In the genomic region with DNA sequence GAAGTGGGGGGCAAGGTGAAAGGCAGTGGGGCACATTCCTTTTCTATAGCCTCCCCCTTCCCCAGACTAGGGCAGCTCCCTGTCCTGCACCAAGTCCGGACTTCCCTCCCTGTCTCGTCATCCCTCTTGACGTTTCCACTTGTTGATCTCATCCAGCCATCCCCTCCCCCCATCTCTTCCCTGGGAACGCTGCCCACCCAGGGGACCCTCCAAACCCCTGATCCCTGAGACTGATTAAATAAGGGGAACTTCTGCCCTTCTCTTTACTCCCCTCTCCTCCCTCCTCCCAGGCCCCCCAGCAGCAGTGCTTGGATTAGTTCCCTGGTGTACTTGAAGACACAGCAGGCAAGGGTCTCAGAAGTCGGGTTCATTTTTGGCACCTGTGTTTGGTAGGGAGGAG, we compare ENCODE assay signal across 23 cellular contexts. TPM values are rescaled to one million over a fixed set of nuclear protein-coding genes. Genes with fewer than 3 reads are reported as not detected.
A peak's percentile ranks its signal among the peaks of the same experiment; 100 is the strongest.
DNase-seq lines count a peak whose midpoint lies in the region; ATAC-seq, FAIRE-seq and TF ChIP-seq lines count a peak whose summit lies in the region.
"Had no signal": no experiment of that assay in that cellular context is flagged by ENCODE, and none has a peak within 500 bp of the region (broad histone marks: within the 10 kb centered on the region; RNA-seq: fewer than 3 reads in every experiment).

No MANE protein-coding gene starts in this region.

- H3K18ac ChIP-seq in H1 (ENCODE audit: extremely low read depth, low read length): peak overlapping the region; percentile 34

- 0 out of 2 replicates have a peak overlapping the region, but pooled peaks have one; percentile 23 for H2BK20ac ChIP-seq in H1 (ENCODE audit: low read length)

- no peak for TF ChIP-seq RAD21 in H1 (IDR thresholded peaks at IDR 0.05 in 1 of 2, conservative IDR thresholded peaks at IDR 0.05 in 1 of 2; ENCODE audit: low read depth in 2 of 2, low read length in 2 of 2)

- 79% methylated on average over 5 of the region's 5 CpGs for WGBS in HUES64
- WGBS in H1 (ENCODE audit: extremely low coverage in 1 of 2, insufficient coverage in 1 of 2, insufficient read length in 1 of 2, insufficient replicate concordance in 2 of 2, low coverage in 1 of 2, low lambda C conversion rate in 2 of 2, missing lambda C conversion rate in 1 of 2), 2 experiments: 71% methylated on average over 5 of the region's 5 CpGs; no CpG with 5 or more reads in 1 of the 2 experiments

- peaks cover 35% of the 10 kb centered on the region for H3K79me1 ChIP-seq in H1 (ENCODE audit: low read depth, low read length)

- peak overlapping the region; percentile 20 for H4K5ac ChIP-seq in H1 (ENCODE audit: insufficient read length, low read depth, low read length)

- H3K27me3 ChIP-seq in GM23338 (ENCODE audit: insufficient read depth) (no peaks in the 10 kb centered on the region), HUES64 (ENCODE audit: insufficient read depth, low read length) (no peaks in the 10 kb centered on the region), H1 (replicated peaks in 1 of 4; ENCODE audit: control insufficient read depth in 3 of 4, extremely low read depth in 1 of 4, insufficient read depth in 3 of 4, low read length in 3 of 4) (no peaks in the 10 kb centered on the region), mucosa of stomach (ENCODE audit: control insufficient read depth, insufficient read depth, low read length) (no peaks in the 10 kb centered on the region), uterus (no peaks in the 10 kb centered on the region)

- H2BK12ac ChIP-seq in H1 (ENCODE audit: low read depth, low read length): peak overlapping the region; percentile 46; the same call in 1 of the 2 replicates

- no peak for DNase-seq in GM23338 (ENCODE audit: low spot score)
- no peak for DNase-seq in H1 (ENCODE audit: low read depth in 1 of 2, low spot score in 2 of 2)
- no peak for DNase-seq in stimulated activated CD4-positive, alpha-beta T cell treated with anti-CD3 and anti-CD28 coated beads, Interleukin-15, amount 100 ng/mL, for 24 hours
- DNase-seq in NOMO-1 treated with dmso at 0.1 percent for 144 hours (lab: John Stamatoyannopoulos, UW; ENCODE audit: unreplicated experiment): no peak
- no peak for DNase-seq in uterus
- DNase-seq in NCI-H526 treated with DMSO at 0.1 percent for 48 hours (lab: John Stamatoyannopoulos, UW): no peak
- DNase-seq: activated CD8-positive, alpha-beta T cell treated with anti-CD3 and anti-CD28 coated beads, Interleukin-2, amount 10 ng/mL, durations not matched to agents 7 days and 5 days; activated naive CD4-positive, alpha-beta T cell; activated T-cell treated with anti-CD3 and anti-CD28 coated beads, Interleukin-2, amount 50 U/mL, for 24 hours; mammary epithelial cell; MM.1S; natural killer cell; psoas muscle; T-helper 9 cell had no signal

- TF ChIP-seq EP300 in H1 (IDR thresholded peaks at IDR 0.05; ENCODE audit: borderline replicate concordance in 1 of 2, low read depth in 2 of 2, low read length in 2 of 2): no peak

- no peaks in the 10 kb centered on the region for H3K9me2 ChIP-seq in GM23338 (ENCODE audit: insufficient read depth)

- H3K27ac Mint-ChIP-seq in GM23338: peak overlapping the region; percentile 80
- H3K27ac Mint-ChIP-seq: activated CD8-positive, alpha-beta T cell treated with anti-CD3 and anti-CD28 coated beads, Interleukin-2, amount 10 ng/mL, durations not matched to agents 7 days and 5 days; activated T-cell treated with anti-CD3 and anti-CD28 coated beads, Interleukin-2, amount 50 U/mL, for 24 hours; CD14-positive monocyte; natural killer cell; stimulated activated memory B cell treated with anti-CD40 and anti-IgM and Interleukin-4, amounts not matched to agents 10 μg/mL and 1 μg/mL and 100 μg/mL, for 72 hours had no signal

- H3K79me2 ChIP-seq in GM23338 (replicated peaks; ENCODE audit: insufficient read depth) (peaks cover 86% of the 10 kb centered on the region), H1 (ENCODE audit: control insufficient read depth in 1 of 2, insufficient read depth in 2 of 2, low read length in 2 of 2) (peaks cover 4 to 83% of the 10 kb centered on the region in 2 experiments)

- no peak overlapping the region for H4K8ac ChIP-seq in H1 (ENCODE audit: extremely low read depth, insufficient read depth, low read length)

- no peak for TF ChIP-seq CTCF in GM23338 (conservative IDR thresholded peaks at IDR 0.05; ENCODE audit: low read depth in 2 of 2)
- no peak for TF ChIP-seq CTCF in H1 (IDR thresholded peaks at IDR 0.05; ENCODE audit: control extremely low read depth in 1 of 3, insufficient read depth in 1 of 3, low read depth in 1 of 3, low read length in 3 of 3)
- no peak for TF ChIP-seq CTCF in uterus (IDR thresholded peaks at IDR 0.05)

- H2AK5ac ChIP-seq in H1 (ENCODE audit: low read depth, low read length): peak overlapping the region; percentile 61; the same call in 1 of the 2 replicates

- H3K9me3 ChIP-seq in HUES64 (ENCODE audit: insufficient read depth, low read depth, low read length) (no peaks in the 10 kb centered on the region), H1 (ENCODE audit: insufficient read depth in 2 of 2, low read depth in 1 of 2, low read length in 1 of 2) (no peaks in the 10 kb centered on the region), mucosa of stomach (ENCODE audit: control insufficient read depth, low read length) (no peaks in the 10 kb centered on the region), uterus (no peaks in the 10 kb centered on the region)
- H3K9me3 ChIP-seq: psoas muscle, thoracic aorta had no signal

- H3K9ac ChIP-seq in HUES64 (ENCODE audit: low read depth, low read length) (0 out of 2 replicates have a peak overlapping the region, but pooled peaks have one; percentile 4), H1 (replicated peaks in 1 of 4; ENCODE audit: extremely low read depth in 1 of 4, low read depth in 3 of 4, low read length in 3 of 4) (no peak overlapping the region), mucosa of stomach (ENCODE audit: low read length) (peak overlapping the region; percentile 39)

- H3K4me2 ChIP-seq in GM23338 (peak overlapping the region; percentile 25), H1 (ENCODE audit: insufficient read depth in 1 of 2, low read depth in 2 of 2, low read length in 2 of 2) (peak overlapping the region; percentile 17 to 50; a peak in 3 of 4 replicates)

- ATAC-seq in GM23338: no peak; the same call in 2 of the 3 replicates
- ATAC-seq: activated CD8-positive, alpha-beta T cell treated with anti-CD3 and anti-CD28 coated beads, Interleukin-2, amount 10 ng/mL, durations not matched to agents 7 days and 5 days; natural killer cell; stimulated activated memory B cell treated with anti-CD40 and anti-IgM and Interleukin-4, amounts not matched to agents 10 μg/mL and 1 μg/mL and 100 μg/mL, for 72 hours had no signal

- H3K23me2 ChIP-seq in H1 (ENCODE audit: low read depth, low read length): no peaks in the 10 kb centered on the region

- H4K91ac ChIP-seq in H1 (replicated peaks; ENCODE audit: insufficient read length, low read length): no peak overlapping the region

- POLR2A ChIA-PET in H1 (lab: Charles Lee; ENCODE audit: partially characterized antibody): interaction anchor here (0.6 to 1.9 kb wide), 10 partner anchors 8 to 59 kb away, joined by 4 to 9 read pairs (median 5); a partner anchor contains a TSS

- no peak overlapping the region for H3K14ac ChIP-seq in H1 (ENCODE audit: insufficient read length)

- intact Hi-C loops in uterus (cut with DNase I; ENCODE audit: low total_unique reads): no loop called here

- H3K4ac ChIP-seq in H1 (replicated peaks; ENCODE audit: insufficient read length, low read depth, low read length): no peak overlapping the region

- H3K4me3 ChIP-seq in GM23338: no peak overlapping the region
- H3K4me3 ChIP-seq in HUES64 (ENCODE audit: low read length): peak overlapping the region; percentile 18; the same call in 1 of the 2 replicates
- H3K4me3 ChIP-seq in H1 (ENCODE audit: extremely low read depth in 1 of 4, insufficient read depth in 2 of 4, low read depth in 3 of 4, low read length in 4 of 4): peak overlapping the region in 2 of 4 experiments; percentile 5 to 10; a peak in 2 of 8 replicates
- H3K4me3 ChIP-seq in mucosa of stomach (ENCODE audit: low read length): no peak overlapping the region
- no peak overlapping the region for H3K4me3 ChIP-seq in uterus
- H3K4me3 ChIP-seq: psoas muscle, skin epidermis, thoracic aorta had no signal

- TF ChIP-seq POLR2A in H1 (IDR thresholded peaks at IDR 0.05; ENCODE audit: control extremely low read depth in 1 of 2, low read depth in 2 of 2, low read length in 2 of 2) (no peak), uterus (IDR thresholded peaks at IDR 0.05) (no peak)

- no peak overlapping the region for H3K4me3 Mint-ChIP-seq in GM23338
- H3K4me3 Mint-ChIP-seq: activated CD8-positive, alpha-beta T cell treated with anti-CD3 and anti-CD28 coated beads, Interleukin-2, amount 10 ng/mL, durations not matched to agents 7 days and 5 days; activated T-cell treated with anti-CD3 and anti-CD28 coated beads, Interleukin-2, amount 50 U/mL, for 24 hours; CD14-positive monocyte; natural killer cell; stimulated activated memory B cell treated with anti-CD40 and anti-IgM and Interleukin-4, amounts not matched to agents 10 μg/mL and 1 μg/mL and 100 μg/mL, for 72 hours had no signal

- no peak overlapping the region for H3K23ac ChIP-seq in H1 (ENCODE audit: insufficient read length)

- H3K27me3 Mint-ChIP-seq in GM23338 (ENCODE audit: insufficient read depth, low read depth, poor library complexity): peaks cover 7% of the 10 kb centered on the region
- H3K27me3 Mint-ChIP-seq: activated T-cell treated with anti-CD3 and anti-CD28 coated beads, Interleukin-2, amount 50 U/mL, for 24 hours; stimulated activated memory B cell treated with anti-CD40 and anti-IgM and Interleukin-4, amounts not matched to agents 10 μg/mL and 1 μg/mL and 100 μg/mL, for 72 hours had no signal

- H3K4me1 Mint-ChIP-seq in GM23338: peaks cover 66% of the 10 kb centered on the region
- H3K4me1 Mint-ChIP-seq: CD14-positive monocyte; natural killer cell; stimulated activated memory B cell treated with anti-CD40 and anti-IgM and Interleukin-4, amounts not matched to agents 10 μg/mL and 1 μg/mL and 100 μg/mL, for 72 hours had no signal

- FAIRE-seq in H1 (lab: Jason Lieb, UNC): no peak
- FAIRE-seq: GM19239, islet of Langerhans had no signal

- H3K4me1 ChIP-seq in GM23338 (ENCODE audit: insufficient read depth) (peaks cover 35% of the 10 kb centered on the region), HUES64 (ENCODE audit: insufficient read depth, low read length) (peaks cover 52% of the 10 kb centered on the region), H1 (replicated peaks in 1 of 4; ENCODE audit: control insufficient read depth in 3 of 4, insufficient read depth in 4 of 4, low read length in 3 of 4) (peaks cover 14 to 34% (median 26%) of the 10 kb centered on the region in 4 experiments), mucosa of stomach (ENCODE audit: control insufficient read depth, insufficient read depth, low read length) (peaks cover 36% of the 10 kb centered on the region), uterus (no peaks in the 10 kb centered on the region)
- H3K4me1 ChIP-seq: psoas muscle had no signal

- H3K56ac ChIP-seq in H1 (replicated peaks; ENCODE audit: insufficient read length, low read depth, low read length): no peak overlapping the region

- H3F3A ChIP-seq in GM23338 (replicated peaks; ENCODE audit: low read depth): no peaks in the 10 kb centered on the region

- 0 out of 2 replicates have a peak overlapping the region, but pooled peaks have one; percentile 21 for H2BK15ac ChIP-seq in H1 (ENCODE audit: low read length)

- H4K20me1 ChIP-seq in GM23338 (replicated peaks; ENCODE audit: insufficient read depth): peaks cover 22% of the 10 kb centered on the region; the same call in 1 of the 2 replicates
- H4K20me1 ChIP-seq in H1 (replicated peaks in 1 of 2; ENCODE audit: control insufficient read depth in 1 of 2, insufficient read depth in 2 of 2, low read length in 2 of 2): peaks cover 8 to 13% of the 10 kb centered on the region in 2 experiments

- H3K9me3 Mint-ChIP-seq in GM23338: no peaks in the 10 kb centered on the region
- H3K9me3 Mint-ChIP-seq: activated T-cell treated with anti-CD3 and anti-CD28 coated beads, Interleukin-2, amount 50 U/mL, for 24 hours; CD14-positive monocyte; natural killer cell; stimulated activated memory B cell treated with anti-CD40 and anti-IgM and Interleukin-4, amounts not matched to agents 10 μg/mL and 1 μg/mL and 100 μg/mL, for 72 hours had no signal

- 0 out of 2 replicates have a peak overlapping the region, but pooled peaks have one; percentile 41 for H2BK5ac ChIP-seq in H1 (ENCODE audit: low read depth, low read length)

- no peaks in the 10 kb centered on the region; the same call in 1 of the 2 replicates for H3K36me3 ChIP-seq in GM23338 (ENCODE audit: insufficient read depth)
- H3K36me3 ChIP-seq in HUES64 (ENCODE audit: insufficient read depth, low read length): peaks cover 13% of the 10 kb centered on the region
- H3K36me3 ChIP-seq in H1 (ENCODE audit: control insufficient read depth in 2 of 4, insufficient read depth in 4 of 4, low read length in 3 of 4): peaks cover 0 to 11% (median 2%) of the 10 kb centered on the region in 4 experiments; a peak in 2 of 8 replicates
- H3K36me3 ChIP-seq in mucosa of stomach (ENCODE audit: control insufficient read depth, insufficient read depth, low read length): no peaks in the 10 kb centered on the region
- H3K36me3 ChIP-seq in uterus: no peaks in the 10 kb centered on the region
- H3K36me3 ChIP-seq: thoracic aorta had no signal

- CTCF ChIA-PET in H1 (lab: Charles Lee; ENCODE audit: partially characterized antibody): interaction anchor here (0.7 to 8.5 kb wide), 14 partner anchors 8 to 240 kb away, joined by 3 to 70 read pairs (median 4); a partner anchor contains a TSS

- no peak overlapping the region for H2AFZ ChIP-seq in GM23338
- H2AFZ ChIP-seq in H1 (ENCODE audit: low read length): no peak overlapping the region

- H3K36me3 Mint-ChIP-seq in GM23338 (ENCODE audit: low read depth): peaks cover 17% of the 10 kb centered on the region
- H3K36me3 Mint-ChIP-seq: CD14-positive monocyte; natural killer cell; stimulated activated memory B cell treated with anti-CD40 and anti-IgM and Interleukin-4, amounts not matched to agents 10 μg/mL and 1 μg/mL and 100 μg/mL, for 72 hours had no signal

- H2BK120ac ChIP-seq in H1 (replicated peaks; ENCODE audit: low read depth, low read length): no peak overlapping the region

- H3K27ac ChIP-seq in GM23338 (ENCODE audit: low read depth) (0 out of 2 replicates have a peak overlapping the region, but pooled peaks have one; percentile 50), HUES64 (ENCODE audit: low read depth, low read length) (peak overlapping the region; percentile 24), H1 (ENCODE audit: low read depth, low read length) (0 out of 2 replicates have a peak overlapping the region, but pooled peaks have one; percentile 58), uterus (no peak overlapping the region)
- H3K27ac ChIP-seq: psoas muscle, RWPE1, thoracic aorta had no signal

RNA-seq across cellular contexts. Expression of a gene that starts 10.9 kb away (rescaled TPM):
- total RNA-seq in GM23338 (2014; rRNA removed; shearing (Covaris generic)): 42.8 and 51.3 TPM in 2 replicates
- polyA plus RNA-seq in GM23338 (2016; fragmentation: Nextera tagmentation; extraction: Ambion mirVana): 16.8 and 17.7 TPM in 2 replicates
- 41.6 TPM for polyA plus RNA-seq in HUES64 (2013, experiment 1 of 2)
- 53.8 TPM for polyA plus RNA-seq in HUES64 (2013, experiment 2 of 2)
- 62.5 TPM in 2 replicates for total RNA-seq in H1 (2021; fragmentation: NEBNext Ultra II Directional; extraction: Animal tissue kit (Norgen Biotek cat#: 25700))
- 112 and 118 TPM in 2 replicates for polyA plus RNA-seq in H1 (2011; rRNA removed)
- 75.0 TPM for polyA plus RNA-seq in H1 (2011; cell fraction: cytosol; rRNA removed)
- 107 TPM for polyA plus RNA-seq in H1 (2011; cell fraction: nucleus; rRNA removed)
- 42.1 to 48.3 TPM (median 44.3 TPM) in 4 replicates for polyA plus RNA-seq in H1 (2012, experiment 1 of 2)
- 34.6 TPM for polyA plus RNA-seq in H1 (2012, experiment 2 of 2)
- 52.7 TPM for polyA plus RNA-seq in H1 (2013, experiment 1 of 2)
- polyA plus RNA-seq in H1 (2013, experiment 2 of 2): 58.7 TPM
- 62.0 and 65.0 TPM in 2 replicates for polyA minus RNA-seq in H1 (2011; rRNA and poly(A)+ RNA removed)
- polyA minus RNA-seq in H1 (2011; cell fraction: cytosol; rRNA and poly(A)+ RNA removed): 27.4 TPM
- polyA minus RNA-seq in H1 (2011; cell fraction: nucleus; rRNA and poly(A)+ RNA removed): 26.2 TPM
- 10 to 100 TPM in 1 of 4 donors, 1 to 10 TPM in 2, under 1 TPM in 1; 0.26 to 14.1 (median 4.7) TPM for total RNA-seq in uterus
- total RNA-seq: activated CD8-positive, alpha-beta T cell treated with anti-CD3 and anti-CD28 coated beads, Interleukin-2, amount 10 ng/mL, durations not matched to agents 7 days and 5 days had no signal
- polyA plus RNA-seq: CD14-positive monocyte had no signal

RNA-seq across cellular contexts. Expression of a gene that starts 44.4 kb away (rescaled TPM):
- 0.50 and 0.69 TPM in 2 replicates for total RNA-seq in GM23338 (2014; rRNA removed; shearing (Covaris generic))
- polyA plus RNA-seq in GM23338 (2016; fragmentation: Nextera tagmentation; extraction: Ambion mirVana): 0.78 and 0.89 TPM in 2 replicates
- polyA plus RNA-seq in HUES64 (2013, experiment 1 of 2): 0.55 TPM
- polyA plus RNA-seq in HUES64 (2013, experiment 2 of 2): 1.8 TPM
- total RNA-seq in H1 (2021; fragmentation: NEBNext Ultra II Directional; extraction: Animal tissue kit (Norgen Biotek cat#: 25700)): 0.39 and 0.48 TPM in 2 replicates
- 0.91 and 1.2 TPM in 2 replicates for polyA plus RNA-seq in H1 (2011; rRNA removed)
- polyA plus RNA-seq in H1 (2011; cell fraction: cytosol; rRNA removed): 0.75 TPM
- polyA plus RNA-seq in H1 (2011; cell fraction: nucleus; rRNA removed): 2.0 TPM
- polyA plus RNA-seq in H1 (2012, experiment 1 of 2): 0.61 to 0.89 TPM (median 0.72 TPM) in 4 replicates
- 0.30 TPM for polyA plus RNA-seq in H1 (2012, experiment 2 of 2)
- 0.59 TPM for polyA plus RNA-seq in H1 (2013, experiment 1 of 2)
- polyA plus RNA-seq in H1 (2013, experiment 2 of 2): 0.46 TPM
- 0.27 and 0.98 TPM in 2 replicates for polyA minus RNA-seq in H1 (2011; rRNA and poly(A)+ RNA removed)
- not detected for polyA minus RNA-seq in H1 (2011; cell fraction: cytosol; rRNA and poly(A)+ RNA removed)
- 0.80 TPM for polyA minus RNA-seq in H1 (2011; cell fraction: nucleus; rRNA and poly(A)+ RNA removed)
- not detected for total RNA-seq in uterus
- total RNA-seq: mammary epithelial cell had no signal
- polyA plus RNA-seq: CD14-positive monocyte had no signal

Comparison
In these comparisons a context has a peak if more than half of its experiments do, and no peak if none do; other contexts are left out.
1. H3K27ac ChIP-seq: peak in GM23338 (single experiment), HUES64 (single experiment) and H1 (single experiment); none in uterus (0 of 2).
2. H3K9ac ChIP-seq: peak in HUES64 (single experiment) and mucosa of stomach (single experiment); none in H1 (0 of 4).